In the genomic region with DNA sequence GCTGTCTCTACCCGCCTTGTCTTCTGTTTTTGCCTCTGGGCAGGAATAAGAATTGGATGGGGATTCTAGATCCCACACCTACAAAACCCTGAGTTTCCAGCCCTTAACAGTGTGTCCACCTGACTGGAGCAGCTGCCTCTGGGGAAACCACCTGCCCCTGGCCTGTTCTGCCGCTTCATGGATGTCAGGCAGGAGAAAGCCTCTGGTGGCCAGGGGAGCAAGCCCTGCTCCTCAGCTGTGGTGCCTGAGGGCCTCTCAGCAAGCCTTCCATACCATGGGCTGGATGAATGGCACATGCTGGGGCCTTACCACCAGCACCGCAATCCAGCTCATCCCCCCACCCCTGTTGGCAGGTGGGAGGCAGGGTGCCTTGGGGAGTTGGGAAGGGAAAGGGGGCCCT, we compare ENCODE assay signal across 27 cellular contexts. TPM values are rescaled to one million over a fixed set of nuclear protein-coding genes. Genes with fewer than 3 reads are reported as not detected.
DNase-seq lines count a peak whose midpoint lies in the region; ATAC-seq, FAIRE-seq and TF ChIP-seq lines count a peak whose summit lies in the region.
"Had no signal": no experiment of that assay in that cellular context is flagged by ENCODE, and none has a peak within 500 bp of the region (broad histone marks: within the 10 kb centered on the region; RNA-seq: fewer than 3 reads in every experiment).

No MANE protein-coding gene starts in this region.

- RAD21 ChIA-PET in GM12878 (lab: Charles Lee; ENCODE audit: unreplicated experiment), result interaction anchor here (0.8 kb wide), 1 partner anchor 194 kb away, joined by 3 read pairs; no protein-coding TSS in a partner anchor

- 95% methylated on average over 3 of the region's 3 CpGs for WGBS in GM12878 (ENCODE audit: insufficient coverage, insufficient replicate concordance, low lambda C conversion rate, missing lambda C conversion rate)

- H3K36me3 ChIP-seq in GM12878 (ENCODE audit: control insufficient read depth in 2 of 2, insufficient read depth in 2 of 2, low read length in 1 of 2), result peaks cover 11 to 15% of the 10 kb centered on the region in 2 experiments; a peak in 3 of 4 replicates
- peaks cover 26 to 43% of the 10 kb centered on the region in 2 donors for H3K36me3 ChIP-seq in kidney (ENCODE audit: control insufficient read depth in 1 of 2, insufficient read depth in 2 of 2, low read length in 2 of 2)
- peaks cover 0 to 82% (median 13%) of the 10 kb centered on the region in 3 experiments for H3K36me3 ChIP-seq in naive thymus-derived CD4-positive, alpha-beta T cell (ENCODE audit: control insufficient read depth in 2 of 3, insufficient read depth in 3 of 3, low read length in 3 of 3)
- H3K36me3 ChIP-seq in MG63, result no peaks in the 10 kb centered on the region

- H3K4me2 ChIP-seq in GM12878 (ENCODE audit: control insufficient read depth, insufficient read depth), result no peak overlapping the region
- H3K4me2 ChIP-seq: BLaER1 treated with 17β-estradiol and CSF1 and Interleukin-3, amounts not matched to agents 10 nM and 100 nM had no signal

- SMC1A ChIA-PET in GM12878 (lab: Charles Lee; ENCODE audit: uncharacterized antibody, unreplicated experiment), result no interaction called here

- CTCF ChIA-PET in GM12878 (lab: Yijun Ruan, JAX), result no interaction called here
- CTCF ChIA-PET in naive thymus-derived CD4-positive, alpha-beta T cell (lab: Charles Lee), result interaction anchor here (0.7 kb wide), 1 partner anchor 31 kb away, joined by 4 read pairs; no protein-coding TSS in a partner anchor

- H3K36me3 Mint-ChIP-seq in naive thymus-derived CD4-positive, alpha-beta T cell, result peaks cover 19 to 76% (median 38%) of the 10 kb centered on the region in 5 donors

- peaks cover 0 to 3% (median 0%) of the 10 kb centered on the region in 11 donors for H3K9me3 Mint-ChIP-seq in naive thymus-derived CD4-positive, alpha-beta T cell
- H3K9me3 Mint-ChIP-seq: CD4-positive, alpha-beta T cell; CD8-positive, alpha-beta T cell had no signal

- intact Hi-C loops in GM12878 (cut with micrococcal nuclease; ENCODE audit: unreplicated experiment) (no loop called here), kidney (cut with DNase I) (no loop called here), posterior vena cava (cut with DNase I) (no loop called here)
- intact Hi-C loops in naive thymus-derived CD4-positive, alpha-beta T cell (cut with micrococcal nuclease), result no loop called here

- H4K20me1 ChIP-seq in GM12878 (ENCODE audit: control insufficient read depth, insufficient read depth), result no peaks in the 10 kb centered on the region

- no TSS peak for BruUV-seq in GM12878 (replicated peaks; lab: Mats Ljungman, UMichigan)

- no peak overlapping the region for H3K27ac ChIP-seq in GM12878 (ENCODE audit: control insufficient read depth, insufficient read depth)
- no peak overlapping the region for H3K27ac ChIP-seq in kidney (ENCODE audit: low read depth in 2 of 2, low read length in 2 of 2)
- no peak overlapping the region for H3K27ac ChIP-seq in naive thymus-derived CD4-positive, alpha-beta T cell (ENCODE audit: low read depth, low read length)
- no peak overlapping the region for H3K27ac ChIP-seq in caudate nucleus (ENCODE audit: low read depth, low read length)
- H3K27ac ChIP-seq: BLaER1 treated with 17β-estradiol and CSF1 and Interleukin-3, amounts not matched to agents 10 nM and 100 nM; C4-2B had no signal

- no peak overlapping the region for H3K4me3 Mint-ChIP-seq in naive thymus-derived CD4-positive, alpha-beta T cell
- H3K4me3 Mint-ChIP-seq: B cell; CD4-positive, alpha-beta T cell; CD8-positive, alpha-beta T cell had no signal

- H3K4me3 ChIP-seq in GM12878, result no peak overlapping the region
- H3K4me3 ChIP-seq in kidney (ENCODE audit: low read length in 2 of 2), result no peak overlapping the region
- H3K4me3 ChIP-seq in naive thymus-derived CD4-positive, alpha-beta T cell (ENCODE audit: low read length), result no peak overlapping the region
- no peak overlapping the region for H3K4me3 ChIP-seq in MG63
- H3K4me3 ChIP-seq: BLaER1 treated with 17β-estradiol and CSF1 and Interleukin-3, amounts not matched to agents 10 nM and 100 nM had no signal

- FAIRE-seq in GM12878 (lab: Jason Lieb, UNC), result no peak
- no peak for FAIRE-seq in kidney (lab: Jason Lieb, UNC)
- FAIRE-seq: A204.1, D721Med, G401.6, GM12892, GM18507 had no signal

- H3K27me3 ChIP-seq in GM12878 (replicated peaks in 1 of 2; ENCODE audit: control insufficient read depth in 2 of 2, insufficient read depth in 2 of 2, low read length in 1 of 2) (no peaks in the 10 kb centered on the region), MG63 (no peaks in the 10 kb centered on the region)
- H3K27me3 ChIP-seq in naive thymus-derived CD4-positive, alpha-beta T cell (ENCODE audit: control insufficient read depth in 2 of 2, insufficient read depth in 2 of 2, low read length in 2 of 2), result no peaks in the 10 kb centered on the region

- peaks cover 0 to 6% (median 4%) of the 10 kb centered on the region in 7 donors for H3K4me1 Mint-ChIP-seq in naive thymus-derived CD4-positive, alpha-beta T cell

- H3K4me1 ChIP-seq in GM12878 (ENCODE audit: control insufficient read depth, insufficient read depth, low read length) (no peaks in the 10 kb centered on the region), kidney (ENCODE audit: control insufficient read depth in 1 of 2, insufficient read depth in 1 of 2, low read depth in 1 of 2, low read length in 2 of 2) (no peaks in the 10 kb centered on the region)
- H3K4me1 ChIP-seq in naive thymus-derived CD4-positive, alpha-beta T cell (ENCODE audit: control insufficient read depth in 2 of 2, insufficient read depth in 2 of 2, low read length in 2 of 2), result no peaks in the 10 kb centered on the region
- H3K4me1 ChIP-seq: BLaER1 treated with 17β-estradiol and CSF1 and Interleukin-3, amounts not matched to agents 10 nM and 100 nM had no signal

- H3K9me3 ChIP-seq in GM12878 (replicated peaks; ENCODE audit: control insufficient read depth, insufficient read depth, low read length) (no peaks in the 10 kb centered on the region), kidney (ENCODE audit: control insufficient read depth in 1 of 2, low read length in 2 of 2) (no peaks in the 10 kb centered on the region), MG63 (no peaks in the 10 kb centered on the region)
- H3K9me3 ChIP-seq in naive thymus-derived CD4-positive, alpha-beta T cell (ENCODE audit: control insufficient read depth in 2 of 3, low read length in 3 of 3), result no peaks in the 10 kb centered on the region
- H3K9me3 ChIP-seq: BLaER1 treated with 17β-estradiol and CSF1 and Interleukin-3, amounts not matched to agents 10 nM and 100 nM; Caco-2 had no signal

- H2AFZ ChIP-seq in GM12878 (ENCODE audit: control insufficient read depth, low read depth, low read length), result no peak overlapping the region

- H3K27ac Mint-ChIP-seq in naive thymus-derived CD4-positive, alpha-beta T cell, result no peak overlapping the region
- H3K27ac Mint-ChIP-seq: B cell; CD4-positive, alpha-beta T cell; CD8-positive, alpha-beta T cell had no signal

- DNase-seq in GM12878 (ENCODE audit: low read depth, low spot score), result no peak
- peak; percentile 43 for DNase-seq in kidney
- peak; percentile 32 for DNase-seq in posterior vena cava (ENCODE audit: low spot score)
- DNase-seq in naive thymus-derived CD4-positive, alpha-beta T cell, result no peak
- DNase-seq in caudate nucleus (lab: John Stamatoyannopoulos, UW), result no peak
- DNase-seq in MG63, result no peak
- no peak for DNase-seq in AG08395 (ENCODE audit: low spot score)
- DNase-seq: 8988T; ACHN; AML-193; Caco-2; Calu3; CD4-positive, alpha-beta T cell; CD8-positive, alpha-beta T cell; DMS79 treated with DMSO at 0.1 percent for 48 hours; GF-D8 had no signal

- no peak for TF ChIP-seq RAD21 in GM12878 (IDR thresholded peaks at IDR 0.05; ENCODE audit: insufficient read depth, low read depth, low read length)

- POLR2A ChIA-PET in GM12878 (lab: Charles Lee), result no interaction called here
- POLR2A ChIA-PET in naive thymus-derived CD4-positive, alpha-beta T cell (lab: Charles Lee), result interaction anchor here (0.7 kb wide), 1 partner anchor 287 kb away, joined by 4 read pairs; no protein-coding TSS in a partner anchor

- in situ Hi-C loops in GM12878 (cut with MboI), result no loop called here

- TF ChIP-seq CTCF in GM12878 (IDR thresholded peaks at IDR 0.05 in 2 of 3, conservative IDR thresholded peaks at IDR 0.05 in 1 of 3; ENCODE audit: control insufficient read depth in 2 of 3, extremely low read depth in 1 of 3, insufficient read depth in 1 of 3, low read depth in 3 of 3, low read length in 3 of 3), result no peak
- no peak for TF ChIP-seq CTCF in kidney (IDR thresholded peaks at IDR 0.05; ENCODE audit: borderline replicate concordance, extremely low read depth, insufficient read depth)

- H3K27me3 Mint-ChIP-seq in naive thymus-derived CD4-positive, alpha-beta T cell, result peaks cover 1 to 6% (median 6%) of the 10 kb centered on the region in 5 donors

- no peak for ATAC-seq in GM12878
- no peak for ATAC-seq in naive thymus-derived CD4-positive, alpha-beta T cell
- ATAC-seq: CD8-positive, alpha-beta T cell had no signal

- no peak overlapping the region for H3K9ac ChIP-seq in GM12878 (ENCODE audit: control insufficient read depth, insufficient read depth, low read length)
- no peak overlapping the region for H3K9ac ChIP-seq in kidney (ENCODE audit: low read length in 2 of 2)
- H3K9ac ChIP-seq: BLaER1 treated with 17β-estradiol and CSF1 and Interleukin-3, amounts not matched to agents 10 nM and 100 nM had no signal

- no peak for TF ChIP-seq EP300 in GM12878 (IDR thresholded peaks at IDR 0.05; ENCODE audit: borderline replicate concordance in 1 of 2, control insufficient read depth in 1 of 2, low read depth in 2 of 2, low read length in 2 of 2)

- H3K79me2 ChIP-seq in GM12878 (ENCODE audit: control insufficient read depth, insufficient read depth, low read length), result no peaks in the 10 kb centered on the region

- TF ChIP-seq POLR2A in GM12878 (IDR thresholded peaks at IDR 0.05; ENCODE audit: low read depth, low read length), result peak; percentile 52

RNA-seq across cellular contexts. Expression of a gene that starts 5.3 kb away (rescaled TPM):
- total RNA-seq in GM12878 (2013; cell fraction: nucleolus; rRNA removed), result not detected in 2 replicates
- total RNA-seq in GM12878 (2014; rRNA removed) (not detected in 2 replicates), GM12878 (2014; rRNA removed; fragmentation: Illumina TruSeq; extraction: Trizol) (not detected in 2 replicates), GM12878 (2021) (not detected in 2 replicates), kidney (0.16 TPM), posterior vena cava (not detected)
- not detected for polyA plus RNA-seq in GM12878 (2011; ENCODE audit: low read depth)
- polyA plus RNA-seq in GM12878 (2011; rRNA removed) (0.05 TPM in 1 of 2 replicates, not detected in the other), GM12878 (2014; fragmentation: Illumina TruSeq; extraction: Trizol) (not detected in 2 replicates), GM12878 (2014; fragmentation: Nextera tagmentation; extraction: Ambion mirVana) (under 1 TPM in 1 of 2 experiments, not detected in 1; 0.02 TPM), GM12878 (2014; rRNA removed) (0.12 TPM in 1 of 2 replicates, not detected in the other), GM12878 (2016; fragmentation: Nextera tagmentation; extraction: Ambion mirVana) (not detected), kidney (ENCODE audit: insufficient read depth, low read depth, low replicate concordance) (0.19 TPM)
- polyA plus RNA-seq in GM12878 (2011; cell fraction: cytosol; rRNA removed), result 0.04 TPM in 1 of 2 replicates, not detected in the other
- polyA plus RNA-seq in GM12878 (2011; cell fraction: nucleus; rRNA removed), result 0.12 and 0.18 TPM in 2 replicates
- 0.09 TPM in 1 of 2 replicates, not detected in the other for polyA plus RNA-seq in GM12878 (2012)
- polyA minus RNA-seq in GM12878 (2011; rRNA and poly(A)+ RNA removed), result not detected in 2 replicates
- not detected in 2 replicates for polyA minus RNA-seq in GM12878 (2011; cell fraction: cytosol; rRNA and poly(A)+ RNA removed)
- polyA minus RNA-seq in GM12878 (2011; cell fraction: nucleus; rRNA and poly(A)+ RNA removed), result 0.24 TPM in 1 of 2 replicates, not detected in the other
- 1 to 10 TPM in 1 of 5 experiments, under 1 TPM in 2, not detected in 2; 0.16 to 1.2 (median 0.35) TPM for total RNA-seq in naive thymus-derived CD4-positive, alpha-beta T cell
- under 1 TPM in 1 of 2 donors, not detected in 1; 0.67 TPM for polyA plus RNA-seq in naive thymus-derived CD4-positive, alpha-beta T cell
- total RNA-seq in MG63 (2014; rRNA removed; shearing (Covaris generic); ENCODE audit: low replicate concordance), result not detected in 2 replicates
- total RNA-seq: A673, Caco-2, Calu3 had no signal
- polyA plus RNA-seq: AG04450, BJ had no signal

RNA-seq across cellular contexts. Expression of a gene that starts 33.2 kb away (rescaled TPM):
- 14.4 and 20.3 TPM in 2 replicates for total RNA-seq in GM12878 (2013; cell fraction: nucleolus; rRNA removed)
- total RNA-seq in GM12878 (2014; rRNA removed) (19.2 and 21.9 TPM in 2 replicates), GM12878 (2014; rRNA removed; fragmentation: Illumina TruSeq; extraction: Trizol) (11.1 and 13.6 TPM in 2 replicates), GM12878 (2021) (21.3 and 25.3 TPM in 2 replicates), kidney (22.4 TPM), posterior vena cava (10 to 100 TPM; 15.6 to 17.5 TPM)
- 9.6 TPM for polyA plus RNA-seq in GM12878 (2011; ENCODE audit: low read depth)
- polyA plus RNA-seq in GM12878 (2011; rRNA removed) (3.9 and 9.0 TPM in 2 replicates), GM12878 (2014; fragmentation: Illumina TruSeq; extraction: Trizol) (6.4 and 13.6 TPM in 2 replicates), GM12878 (2014; fragmentation: Nextera tagmentation; extraction: Ambion mirVana) (1 to 10 TPM; 1.2 to 1.4 TPM), GM12878 (2014; rRNA removed) (18.6 and 20.7 TPM in 2 replicates), GM12878 (2016; fragmentation: Nextera tagmentation; extraction: Ambion mirVana) (10 to 100 TPM; 13.0 to 14.4 TPM), kidney (ENCODE audit: insufficient read depth, low read depth, low replicate concordance) (6.2 TPM)
- polyA plus RNA-seq in GM12878 (2011; cell fraction: cytosol; rRNA removed), result 9.6 and 12.7 TPM in 2 replicates
- 34.9 and 45.0 TPM in 2 replicates for polyA plus RNA-seq in GM12878 (2011; cell fraction: nucleus; rRNA removed)
- polyA plus RNA-seq in GM12878 (2012), result 9.3 and 15.7 TPM in 2 replicates
- polyA minus RNA-seq in GM12878 (2011; rRNA and poly(A)+ RNA removed), result 8.1 and 12.0 TPM in 2 replicates
- 5.2 and 8.1 TPM in 2 replicates for polyA minus RNA-seq in GM12878 (2011; cell fraction: cytosol; rRNA and poly(A)+ RNA removed)
- 9.6 and 19.1 TPM in 2 replicates for polyA minus RNA-seq in GM12878 (2011; cell fraction: nucleus; rRNA and poly(A)+ RNA removed)
- 10 to 100 TPM; 32.0 to 42.4 (median 39.5) TPM for total RNA-seq in naive thymus-derived CD4-positive, alpha-beta T cell
- polyA plus RNA-seq in naive thymus-derived CD4-positive, alpha-beta T cell, result 10 to 100 TPM in 1 of 2 donors, 1 to 10 TPM in 1; 9.2 to 24.6 TPM
- total RNA-seq in MG63 (2014; rRNA removed; shearing (Covaris generic); ENCODE audit: low replicate concordance), result 4.9 and 7.0 TPM in 2 replicates

RNA-seq across cellular contexts. Expression of a gene that starts 49.0 kb away (rescaled TPM):
- total RNA-seq in GM12878 (2013; cell fraction: nucleolus; rRNA removed), result 60.9 and 63.3 TPM in 2 replicates
- 63.0 and 69.5 TPM in 2 replicates for total RNA-seq in GM12878 (2014; rRNA removed)
- total RNA-seq in GM12878 (2014; rRNA removed; fragmentation: Illumina TruSeq; extraction: Trizol), result 39.0 and 41.4 TPM in 2 replicates
- 55.0 and 57.3 TPM in 2 replicates for total RNA-seq in GM12878 (2021)
- polyA plus RNA-seq in GM12878 (2011; ENCODE audit: low read depth), result 36.0 TPM
- polyA plus RNA-seq in GM12878 (2011; rRNA removed), result 43.0 and 55.9 TPM in 2 replicates
- 59.8 and 68.6 TPM in 2 replicates for polyA plus RNA-seq in GM12878 (2011; cell fraction: cytosol; rRNA removed)
- polyA plus RNA-seq in GM12878 (2011; cell fraction: nucleus; rRNA removed), result 64.6 and 71.3 TPM in 2 replicates
- 37.4 and 55.2 TPM in 2 replicates for polyA plus RNA-seq in GM12878 (2012)
- 44.6 and 53.9 TPM in 2 replicates for polyA plus RNA-seq in GM12878 (2014; fragmentation: Illumina TruSeq; extraction: Trizol)
- 10 to 100 TPM; 13.0 to 16.9 TPM for polyA plus RNA-seq in GM12878 (2014; fragmentation: Nextera tagmentation; extraction: Ambion mirVana)
- 44.0 and 56.1 TPM in 2 replicates for polyA plus RNA-seq in GM12878 (2014; rRNA removed)
- polyA plus RNA-seq in GM12878 (2016; fragmentation: Nextera tagmentation; extraction: Ambion mirVana), result 10 to 100 TPM; 56.8 to 64.0 TPM
- 68.7 and 74.9 TPM in 2 replicates for polyA minus RNA-seq in GM12878 (2011; rRNA and poly(A)+ RNA removed)
- 22.2 and 26.2 TPM in 2 replicates for polyA minus RNA-seq in GM12878 (2011; cell fraction: cytosol; rRNA and poly(A)+ RNA removed)
- 33.7 and 43.8 TPM in 2 replicates for polyA minus RNA-seq in GM12878 (2011; cell fraction: nucleus; rRNA and poly(A)+ RNA removed)
- total RNA-seq in kidney, result 44.5 TPM
- polyA plus RNA-seq in kidney (ENCODE audit: insufficient read depth, low read depth, low replicate concordance), result 28.0 TPM
- total RNA-seq in posterior vena cava, result 10 to 100 TPM; 15.1 to 23.8 TPM
- 10 to 100 TPM; 51.0 to 92.3 (median 74.5) TPM for total RNA-seq in naive thymus-derived CD4-positive, alpha-beta T cell
- polyA plus RNA-seq in naive thymus-derived CD4-positive, alpha-beta T cell, result 10 to 100 TPM; 53.2 to 67.9 TPM
- 26.3 and 43.3 TPM in 2 replicates for total RNA-seq in MG63 (2014; rRNA removed; shearing (Covaris generic); ENCODE audit: low replicate concordance)

RNA-seq across cellular contexts. Expression of a gene that starts 51.5 kb away (rescaled TPM):
- 41.7 and 49.6 TPM in 2 replicates for total RNA-seq in GM12878 (2013; cell fraction: nucleolus; rRNA removed)
- total RNA-seq in GM12878 (2014; rRNA removed) (32.0 and 32.1 TPM in 2 replicates), GM12878 (2014; rRNA removed; fragmentation: Illumina TruSeq; extraction: Trizol) (21.1 and 23.5 TPM in 2 replicates), GM12878 (2021) (24.3 TPM in 2 replicates), kidney (31.1 TPM), posterior vena cava (10 to 100 TPM; 15.4 to 23.4 TPM)
- 5.8 TPM for polyA plus RNA-seq in GM12878 (2011; ENCODE audit: low read depth)
- polyA plus RNA-seq in GM12878 (2011; rRNA removed) (14.2 and 22.8 TPM in 2 replicates), GM12878 (2014; fragmentation: Illumina TruSeq; extraction: Trizol) (27.4 and 30.1 TPM in 2 replicates), GM12878 (2014; fragmentation: Nextera tagmentation; extraction: Ambion mirVana) (1 to 10 TPM; 4.8 to 6.9 TPM), GM12878 (2014; rRNA removed) (35.4 and 38.7 TPM in 2 replicates), GM12878 (2016; fragmentation: Nextera tagmentation; extraction: Ambion mirVana) (10 to 100 TPM; 35.6 to 38.8 TPM), kidney (ENCODE audit: insufficient read depth, low read depth, low replicate concordance) (51.6 TPM)
- 21.7 and 32.7 TPM in 2 replicates for polyA plus RNA-seq in GM12878 (2011; cell fraction: cytosol; rRNA removed)
- polyA plus RNA-seq in GM12878 (2011; cell fraction: nucleus; rRNA removed), result 29.9 and 35.3 TPM in 2 replicates
- 10.2 and 11.8 TPM in 2 replicates for polyA plus RNA-seq in GM12878 (2012)
- 45.5 and 72.0 TPM in 2 replicates for polyA minus RNA-seq in GM12878 (2011; rRNA and poly(A)+ RNA removed)
- polyA minus RNA-seq in GM12878 (2011; cell fraction: cytosol; rRNA and poly(A)+ RNA removed), result 16.0 and 21.1 TPM in 2 replicates
- polyA minus RNA-seq in GM12878 (2011; cell fraction: nucleus; rRNA and poly(A)+ RNA removed), result 36.9 and 69.6 TPM in 2 replicates
- 10 to 100 TPM; 18.8 to 42.9 (median 31.6) TPM for total RNA-seq in naive thymus-derived CD4-positive, alpha-beta T cell
- polyA plus RNA-seq in naive thymus-derived CD4-positive, alpha-beta T cell, result 10 to 100 TPM; 18.4 to 26.8 TPM
- total RNA-seq in MG63 (2014; rRNA removed; shearing (Covaris generic); ENCODE audit: low replicate concordance), result 8.0 and 21.4 TPM in 2 replicates

Comparison
In these comparisons a context has a peak if more than half of its experiments do, and no peak if none do; other contexts are left out.
1. DNase-seq: peak in kidney (single experiment) and posterior vena cava (single experiment); none in GM12878 (single experiment), naive thymus-derived CD4-positive, alpha-beta T cell (0 of 9), caudate nucleus (0 of 61), MG63 (single experiment) and AG08395 (single experiment).